35 cellular contexts compared by ENCODE assay signal in the genomic region with DNA sequence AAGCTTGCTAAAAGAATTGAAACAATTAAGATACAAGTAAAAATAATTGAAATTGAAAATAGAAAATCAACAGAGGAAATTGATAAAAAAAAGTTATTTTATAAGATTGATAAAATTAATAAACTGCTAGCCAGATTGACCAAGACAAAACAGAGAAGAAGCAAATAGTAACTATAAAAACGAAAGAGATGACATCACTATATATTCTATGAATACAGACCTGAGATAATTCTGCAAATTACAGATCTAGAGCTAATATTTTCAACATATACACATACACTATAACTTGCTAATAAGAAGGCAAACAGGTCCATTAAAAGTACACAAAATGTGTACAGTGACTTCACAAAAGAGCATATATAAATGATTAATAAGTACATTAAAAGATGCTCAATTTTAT.
"Had no signal": no experiment of that assay in that cellular context is flagged by ENCODE, and none has a peak within 500 bp of the region (broad histone marks: within the 10 kb centered on the region; RNA-seq: fewer than 3 reads in every experiment).

No MANE protein-coding gene starts in this region.

- DNase-seq: Kasumi-1, MG63, MM.1S, MV-4-11, NCI-H1048, NCI-H1092, NCI-H1092 treated with DMSO at 0.1 percent for 48 hours, NCI-H1105, NCI-H1105 treated with DMSO at 0.1 percent for 48 hours, NCI-H1417, NCI-H1417 treated with DMSO at 0.1 percent for 48 hours, NCI-H1436, NCI-H1436 treated with DMSO at 0.1 percent for 48 hours, NCI-H146, NCI-H1694, NCI-H1694 treated with DMSO at 0.1 percent for 48 hours, NCI-H187, NCI-H187 treated with DMSO at 0.1 percent for 48 hours, NCI-H1930, NCI-H2029, NCI-H2029 treated with DMSO at 0.1 percent for 48 hours, NCI-H2081, NCI-H2081 treated with DMSO at 0.1 percent for 48 hours, NCI-H2107, NCI-H2171, NCI-H2171 treated with DMSO at 0.1 percent for 48 hours, NCI-H2227 treated with DMSO at 0.1 percent for 48 hours, NCI-H226, NCI-H345, NCI-H446, NCI-H446 treated with DMSO at 0.1 percent for 48 hours, NCI-H510A, NCI-H510A treated with DMSO at 0.1 percent for 48 hours, NCI-H524, NCI-H524 treated with DMSO at 0.1 percent for 48 hours had no signal

- H3K4me3 ChIP-seq: MG63 had no signal

- H3K27me3 ChIP-seq: MG63 had no signal

- H3K36me3 ChIP-seq: MG63 had no signal

- H3K9me3 ChIP-seq: MG63 had no signal
